In genomic region chr10:65765006-65765546, GRCh38 we compare ENCODE assay signal across 21 cellular contexts.
"Had no signal": no experiment of that assay in that cellular context is flagged by ENCODE, and none has a peak within 500 bp of the region (broad histone marks: within the 10 kb centered on the region; RNA-seq: fewer than 3 reads in every experiment).

No MANE protein-coding gene starts in this region.

- ATAC-seq: heart right ventricle; left colon; naive thymus-derived CD4-positive, alpha-beta T cell; pancreas; right cardiac atrium; T-helper 17 cell had no signal

- DNase-seq: activated CD4-positive, alpha-beta memory T cell treated with anti-CD3 and anti-CD28 coated beads for 36 hours; activated CD4-positive, alpha-beta T cell treated with anti-CD3 and anti-CD28 coated beads, Interleukin-2, amount 10 ng/mL, durations not matched to agents 24 days and 14 days; activated CD4-positive, CD25-positive, alpha-beta regulatory T cell treated with anti-CD3 and anti-CD28 coated beads, Interleukin-2, amount 50 U/mL, for 72 hours; activated CD8-positive, alpha-beta memory T cell treated with anti-CD3 and anti-CD28 coated beads, Interleukin-2, amount 50 U/mL, for 4 hours; activated effector memory CD4-positive, alpha-beta T cell treated with anti-CD3 and anti-CD28 coated beads, Interleukin-2, amount 50 U/mL, for 16 hours; activated naive CD4-positive, alpha-beta T cell treated with anti-CD3 and anti-CD28 coated beads, Interleukin-2, amount 10 ng/mL, durations not matched to agents 7 days and 5 days; activated naive CD8-positive, alpha-beta T cell treated with anti-CD3 and anti-CD28 coated beads, Interleukin-2, amount 10 ng/mL, durations not matched to agents 7 days and 5 days; activated T-cell treated with anti-CD3 and anti-CD28 coated beads, Interleukin-2, amount 50 U/mL, for 1 hour; heart right ventricle; left colon; mammary epithelial cell; naive thymus-derived CD4-positive, alpha-beta T cell; pancreas; right cardiac atrium; spleen; stimulated activated naive CD4-positive, alpha-beta T cell; T-helper 17 cell; T1000; testis; transverse colon; WERI-Rb-1 had no signal
